In the genomic region with DNA sequence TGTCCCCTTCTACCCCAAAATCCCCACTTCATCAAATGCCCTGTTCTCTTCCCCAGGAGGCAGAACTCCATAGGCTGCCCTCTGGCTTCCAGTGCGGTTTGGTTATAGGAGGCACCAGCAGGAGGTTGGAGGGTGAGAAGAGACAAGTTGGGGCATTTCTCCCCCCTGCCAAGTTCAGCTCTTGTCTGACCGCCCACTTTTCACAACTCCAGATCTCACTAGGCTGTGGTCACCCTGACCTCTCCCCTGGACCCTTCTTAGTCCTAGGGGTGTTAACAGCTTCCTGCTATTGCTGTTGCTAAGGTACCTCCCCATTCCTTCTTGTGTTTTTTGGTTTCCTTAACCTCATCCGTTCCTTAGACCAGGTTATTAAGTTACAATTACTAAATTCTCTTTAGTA, we compare ENCODE assay signal across 7 cellular contexts.
DNase-seq lines count a peak whose midpoint lies in the region; ATAC-seq, FAIRE-seq and TF ChIP-seq lines count a peak whose summit lies in the region.
"Not testable (repeated sequence)": the region's sequence is repeated elsewhere in the genome, so short reads cannot be mapped to it uniquely, and the experiment has no call there.

No MANE protein-coding gene starts in this region.

- in situ Hi-C loops in GM12878 (cut with MboI) = not testable (repeated sequence)

- not testable (repeated sequence) for H3K9ac ChIP-seq in GM12878 (ENCODE audit: control insufficient read depth, insufficient read depth, low read length); smooth muscle cell (ENCODE audit: low read depth)

- H3K27me3 Mint-ChIP-seq in effector memory CD8-positive, alpha-beta T cell; natural killer cell (ENCODE audit: low read depth in 2 of 2): not testable (repeated sequence)

- not testable (repeated sequence) for H3K4me2 ChIP-seq in GM12878 (ENCODE audit: control insufficient read depth, insufficient read depth); smooth muscle cell

- SMC1A ChIA-PET in GM12878 (lab: Charles Lee; ENCODE audit: uncharacterized antibody, unreplicated experiment) = not testable (repeated sequence)

- not testable (repeated sequence) for DNase-seq in GM12878 (ENCODE audit: low read depth, low spot score); effector memory CD8-positive, alpha-beta T cell; Right ventricle myocardium inferior (ENCODE audit: missing footprints); right lobe of liver; smooth muscle cell (lab: John Stamatoyannopoulos, UW; ENCODE audit: unreplicated experiment)
- peak; percentile 27 for DNase-seq in natural killer cell

- not testable (repeated sequence) for H3K27me3 ChIP-seq in GM12878 (replicated peaks in 1 of 2; ENCODE audit: control insufficient read depth in 2 of 2, insufficient read depth in 2 of 2, low read length in 1 of 2); right lobe of liver; smooth muscle cell (ENCODE audit: low read depth)

- RAD21 ChIA-PET in GM12878 (lab: Charles Lee; ENCODE audit: unreplicated experiment) = not testable (repeated sequence)

- 90% methylated on average over 3 of the region's 3 CpGs for WGBS in GM12878 (ENCODE audit: insufficient coverage, insufficient replicate concordance, low lambda C conversion rate, missing lambda C conversion rate)
- 71% methylated on average over 2 of the region's 3 CpGs for WGBS in right lobe of liver (ENCODE audit: insufficient coverage, low coverage, low lambda C conversion rate, missing lambda C conversion rate)
- WGBS in smooth muscle cell (ENCODE audit: low lambda C conversion rate) = 73% methylated on average over 3 of the region's 3 CpGs

- not testable (repeated sequence) for FAIRE-seq in GM12878 (lab: Jason Lieb, UNC)

- not testable (repeated sequence) for H3K27ac ChIP-seq in GM12878 (ENCODE audit: control insufficient read depth, insufficient read depth); right lobe of liver
- peak overlapping the region; percentile 89 for H3K27ac ChIP-seq in smooth muscle cell (ENCODE audit: low read depth)

- H3K79me2 ChIP-seq in GM12878 (ENCODE audit: control insufficient read depth, insufficient read depth, low read length); smooth muscle cell (ENCODE audit: low read depth): not testable (repeated sequence)

- intact Hi-C loops in GM12878 (cut with micrococcal nuclease; ENCODE audit: unreplicated experiment); Right ventricle myocardium inferior (cut with DNase I); right lobe of liver (cut with DNase I); natural killer cell (cut with micrococcal nuclease): not testable (repeated sequence)

- not testable (repeated sequence) for H3K27ac Mint-ChIP-seq in effector memory CD8-positive, alpha-beta T cell; natural killer cell

- not testable (repeated sequence) for H3K9me3 ChIP-seq in GM12878 (replicated peaks; ENCODE audit: control insufficient read depth, insufficient read depth, low read length); right lobe of liver; smooth muscle cell (replicated peaks; ENCODE audit: low read depth)

- TF ChIP-seq RAD21 in GM12878 (IDR thresholded peaks at IDR 0.05; ENCODE audit: insufficient read depth, low read depth, low read length) = not testable (repeated sequence)

- POLR2A ChIA-PET in GM12878 (lab: Charles Lee) = not testable (repeated sequence)

- not testable (repeated sequence) for H3K36me3 Mint-ChIP-seq in effector memory CD8-positive, alpha-beta T cell (ENCODE audit: insufficient read depth); natural killer cell

- TF ChIP-seq CTCF in GM12878 (IDR thresholded peaks at IDR 0.05 in 2 of 3, conservative IDR thresholded peaks at IDR 0.05 in 1 of 3; ENCODE audit: control insufficient read depth in 2 of 3, extremely low read depth in 1 of 3, insufficient read depth in 1 of 3, low read depth in 3 of 3, low read length in 3 of 3); right lobe of liver (IDR thresholded peaks at IDR 0.05); natural killer cell (IDR thresholded peaks at IDR 0.05); smooth muscle cell (IDR thresholded peaks at IDR 0.05; ENCODE audit: borderline replicate concordance, insufficient read depth, poor library complexity, severe bottlenecking): not testable (repeated sequence)

- H3K36me3 ChIP-seq in GM12878 (ENCODE audit: control insufficient read depth in 2 of 2, insufficient read depth in 2 of 2, low read length in 1 of 2); right lobe of liver; smooth muscle cell (ENCODE audit: low read depth): not testable (repeated sequence)

- not testable (repeated sequence) for TF ChIP-seq EP300 in GM12878 (IDR thresholded peaks at IDR 0.05; ENCODE audit: borderline replicate concordance in 1 of 2, control insufficient read depth in 1 of 2, low read depth in 2 of 2, low read length in 2 of 2)

- H3K4me1 ChIP-seq in GM12878 (ENCODE audit: control insufficient read depth, insufficient read depth, low read length); right lobe of liver; smooth muscle cell (ENCODE audit: low read depth): not testable (repeated sequence)

- CTCF ChIA-PET in GM12878 (lab: Yijun Ruan, JAX) = not testable (repeated sequence)

- H3F3A ChIP-seq in smooth muscle cell (ENCODE audit: low read depth) = not testable (repeated sequence)

- ATAC-seq in GM18498 (IDR thresholded peaks at IDR 0.05; ENCODE audit: unreplicated experiment) (peak; percentile 72), GM12878 (peak; percentile 46), Right ventricle myocardium inferior (peak; percentile 33), right lobe of liver (peak in 3 of 4 donors; percentile 11 to 43 (median 37)), natural killer cell (peak; percentile 76 to 92 (median 86))
- peak; percentile 24 for ATAC-seq in effector memory CD8-positive, alpha-beta T cell (replicated peaks)

- H3K4me1 Mint-ChIP-seq in effector memory CD8-positive, alpha-beta T cell (ENCODE audit: low read depth in 2 of 2); natural killer cell: not testable (repeated sequence)

- H3K9me3 Mint-ChIP-seq in effector memory CD8-positive, alpha-beta T cell; natural killer cell: not testable (repeated sequence)

- not testable (repeated sequence) for H3K4me3 Mint-ChIP-seq in effector memory CD8-positive, alpha-beta T cell; natural killer cell

- BruUV-seq in GM12878 (replicated peaks; lab: Mats Ljungman, UMichigan) = not testable (repeated sequence)

- not testable (repeated sequence) for H2AFZ ChIP-seq in GM12878 (ENCODE audit: control insufficient read depth, low read depth, low read length); smooth muscle cell (ENCODE audit: low read depth)

- TF ChIP-seq POLR2A in GM12878 (IDR thresholded peaks at IDR 0.05; ENCODE audit: low read depth, low read length); right lobe of liver (IDR thresholded peaks at IDR 0.05): not testable (repeated sequence)

- not testable (repeated sequence) for H3K4me3 ChIP-seq in GM12878, right lobe of liver, smooth muscle cell

- H4K20me1 ChIP-seq in GM12878 (ENCODE audit: control insufficient read depth, insufficient read depth); smooth muscle cell (ENCODE audit: low read depth): not testable (repeated sequence)

Comparison
In these comparisons a context has a peak if more than half of its experiments do, and no peak if none do; other contexts are left out.
1. ATAC-seq: peak in every context shown above with its lines; median percentile 86 in natural killer cell; 72 in GM18498; 46 in GM12878; 37 in right lobe of liver; 33 in Right ventricle myocardium inferior; 24 in effector memory CD8-positive, alpha-beta T cell.